8 cellular contexts compared by ENCODE assay signal in genomic region chr2:44578401-44579135, GRCh38.
DNase-seq lines count a peak whose midpoint lies in the region; ATAC-seq and TF ChIP-seq lines count a peak whose summit lies in the region.

No MANE protein-coding gene starts in this region.

- no peaks in the 10 kb centered on the region for H3K36me3 Mint-ChIP-seq in immature natural killer cell

- no peaks in the 10 kb centered on the region for H3K27me3 Mint-ChIP-seq in immature natural killer cell (ENCODE audit: low read depth in 3 of 3)

- intact Hi-C loops in PC-3 (cut with micrococcal nuclease), result no loop called here

- H3K27ac ChIP-seq in PC-3 (ENCODE audit: low read length), result peak overlapping the region; percentile 46

- no TSS peak for BruUV-seq in PC-3 (replicated peaks; lab: Mats Ljungman, UMichigan)

- POLR2A ChIA-PET in PC-3 (lab: Charles Lee; ENCODE audit: unreplicated experiment), result no interaction called here

- no peaks in the 10 kb centered on the region for H3K9me2 ChIP-seq in PC-3 (replicated peaks; ENCODE audit: low read length)

- no peaks in the 10 kb centered on the region for H3K27me3 ChIP-seq in PC-3 (ENCODE audit: low read length)

- no peaks in the 10 kb centered on the region for H4K20me1 ChIP-seq in PC-3 (ENCODE audit: low read length)

- H3K9me3 ChIP-seq in PC-3 (ENCODE audit: low read length), result no peaks in the 10 kb centered on the region

- DNase-seq in CD1c-positive myeloid dendritic cell (ENCODE audit: extremely low spot score), result peak; percentile 73
- peak; percentile 66 for DNase-seq in PC-3
- peak; percentile 14 for DNase-seq in hepatic stellate cell (ENCODE audit: low spot score)
- DNase-seq in effector CD8-positive, alpha-beta T cell (lab: John Stamatoyannopoulos, UW), result no peak
- no peak for DNase-seq in immature natural killer cell
- no peak for DNase-seq in cerebellum (ENCODE audit: low spot score)
- no peak for DNase-seq in HuH-7 (ENCODE audit: low spot score)

- peak overlapping the region; percentile 67 for H3K4me2 ChIP-seq in PC-3 (ENCODE audit: low read length)

- TF ChIP-seq CTCF in PC-3 (conservative IDR thresholded peaks at IDR 0.05; ENCODE audit: low read depth, low read length), result no peak

- peaks cover 6% of the 10 kb centered on the region for H3F3A ChIP-seq in PC-3 (ENCODE audit: low read length, unreplicated experiment)

- peak overlapping the region; percentile 49 for H3K4me3 ChIP-seq in PC-3 (ENCODE audit: low read length)

- peak overlapping the region; percentile 13; the same call in 1 of the 2 replicates for H2AFZ ChIP-seq in PC-3 (ENCODE audit: low read length)

- CTCF ChIA-PET in PC-3 (lab: Charles Lee), result interaction anchor here (1.0 to 1.3 kb wide), 2 partner anchors 99 to 186 kb away, joined by 3 to 4 read pairs; no protein-coding TSS in a partner anchor

- peak; percentile 64 for ATAC-seq in GM21717 (IDR thresholded peaks at IDR 0.05; ENCODE audit: unreplicated experiment)
- ATAC-seq in PC-3, result peak; percentile 50

- no peak overlapping the region for H3K27ac Mint-ChIP-seq in immature natural killer cell

- H3K4me1 ChIP-seq in PC-3 (ENCODE audit: insufficient read depth, low read length), result peaks cover 37% of the 10 kb centered on the region

- H3K4me3 Mint-ChIP-seq in immature natural killer cell, result no peak overlapping the region

- H3K36me3 ChIP-seq in PC-3 (ENCODE audit: low read depth, low read length), result no peaks in the 10 kb centered on the region

- H3K9ac ChIP-seq in PC-3 (ENCODE audit: low read length), result no peak overlapping the region

- H3K4me1 Mint-ChIP-seq in immature natural killer cell, result peaks cover 8 to 11% of the 10 kb centered on the region in 2 donors

- H3K79me2 ChIP-seq in PC-3 (ENCODE audit: low read length), result no peaks in the 10 kb centered on the region

- H3K9me3 Mint-ChIP-seq in immature natural killer cell, result no peaks in the 10 kb centered on the region

Comparison
In these comparisons a context has a peak if more than half of its experiments do, and no peak if none do; other contexts are left out.
1. DNase-seq: peak in CD1c-positive myeloid dendritic cell (single experiment), PC-3 (single experiment) and hepatic stellate cell (single experiment); none in effector CD8-positive, alpha-beta T cell (single experiment), immature natural killer cell (0 of 3), cerebellum (single experiment) and HuH-7 (single experiment).